7 cellular contexts compared by ENCODE assay signal in the genomic region with DNA sequence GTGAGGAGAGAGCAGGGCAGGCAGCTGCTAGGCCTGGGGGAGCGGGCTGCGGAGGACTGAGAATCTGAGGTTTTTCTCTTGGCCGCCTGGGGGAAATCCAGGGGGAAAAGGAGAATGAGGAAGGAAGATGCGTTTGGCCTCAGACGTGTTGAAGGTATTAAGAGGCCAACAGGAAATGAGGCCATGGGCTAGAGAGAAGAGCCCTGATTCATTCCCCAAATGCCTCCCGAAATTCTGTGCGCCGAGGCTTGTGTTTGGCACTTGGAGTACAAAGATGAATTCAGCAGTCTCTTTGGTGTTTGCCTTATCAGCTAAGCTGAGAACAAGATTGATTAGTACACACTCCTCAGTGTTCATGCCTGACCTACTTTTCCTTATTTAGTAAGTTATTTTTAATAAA.
DNase-seq lines count a peak whose midpoint lies in the region; ATAC-seq, FAIRE-seq and TF ChIP-seq lines count a peak whose summit lies in the region.
"Not testable (repeated sequence)": the region's sequence is repeated elsewhere in the genome, so short reads cannot be mapped to it uniquely, and the experiment has no call there.

No MANE protein-coding gene starts in this region.

- H4K20me1 ChIP-seq in PC-9 (ENCODE audit: insufficient read depth); endothelial cell of umbilical vein (replicated peaks; ENCODE audit: control insufficient read depth, extremely low read depth, insufficient read depth, low read length): not testable (repeated sequence)

- not testable (repeated sequence) for H3K4me1 ChIP-seq in PC-9 (replicated peaks; ENCODE audit: insufficient read depth); endothelial cell of umbilical vein (ENCODE audit: control insufficient read depth, extremely low read depth, insufficient read depth, low read length); left lung; psoas muscle

- dilution Hi-C loops in endothelial cell of umbilical vein (cut with MboI; ENCODE audit: extremely low pct_ligation_motif_present, low sequenced_read_pairs) = not testable (repeated sequence)

- peak; percentile 66 for ATAC-seq in Right ventricle myocardium inferior
- ATAC-seq in left cardiac atrium = peak; percentile 38 to 68
- ATAC-seq in left lung = peak; percentile 2
- peak; percentile 28 to 41 (median 32) for ATAC-seq in psoas muscle

- DNase-seq in GM12892 (ENCODE audit: insufficient read length); PC-9; endothelial cell of umbilical vein (ENCODE audit: low read depth, low spot score); Right ventricle myocardium inferior (ENCODE audit: missing footprints); left cardiac atrium; left lung; psoas muscle: not testable (repeated sequence)

- H2AFZ ChIP-seq in PC-9; endothelial cell of umbilical vein (ENCODE audit: low read depth, low read length): not testable (repeated sequence)

- WGBS in psoas muscle, 3 donors = no CpG with 5 or more reads among the region's 8 CpGs

- CTCF ChIA-PET in PC-9 (lab: Charles Lee); endothelial cell of umbilical vein (lab: Charles Lee): not testable (repeated sequence)

- not testable (repeated sequence) for H3K4me2 ChIP-seq in PC-9; endothelial cell of umbilical vein (ENCODE audit: insufficient read depth, low read length)

- not testable (repeated sequence) for TF ChIP-seq POLR2A in GM12892 (IDR thresholded peaks at IDR 0.05; ENCODE audit: low read depth, low read length); endothelial cell of umbilical vein (IDR thresholded peaks at IDR 0.05; ENCODE audit: low read depth, low read length)

- H3F3A ChIP-seq in PC-9 (ENCODE audit: insufficient read depth, low read depth) = not testable (repeated sequence)

- not testable (repeated sequence) for H3K4me3 ChIP-seq in PC-9; endothelial cell of umbilical vein (replicated peaks in 1 of 3; ENCODE audit: insufficient read depth in 1 of 3, low read depth in 1 of 3, low read length in 3 of 3); left lung; psoas muscle

- not testable (repeated sequence) for H3K27me3 ChIP-seq in PC-9 (ENCODE audit: insufficient read depth, low read depth); endothelial cell of umbilical vein (ENCODE audit: control insufficient read depth in 2 of 2, insufficient read depth in 2 of 2, low read length in 2 of 2); left lung; psoas muscle (ENCODE audit: insufficient read depth in 3 of 3, low read length in 2 of 3)

- not testable (repeated sequence) for H3K27ac ChIP-seq in PC-9; endothelial cell of umbilical vein (ENCODE audit: insufficient read depth, low read depth, low read length); left lung; psoas muscle

- intact Hi-C loops in PC-9 (cut with micrococcal nuclease; ENCODE audit: unreplicated experiment); endothelial cell of umbilical vein (cut with micrococcal nuclease); Right ventricle myocardium inferior (cut with DNase I); left cardiac atrium (cut with DNase I); left lung (cut with DNase I); psoas muscle (cut with DNase I): not testable (repeated sequence)

- H3K9ac ChIP-seq in endothelial cell of umbilical vein (replicated peaks; ENCODE audit: extremely low read depth, insufficient read depth, low read length) = not testable (repeated sequence)

- BruUV-seq in PC-9 (replicated peaks; lab: Mats Ljungman, UMichigan) = TSS peak; percentile 10
- not testable (repeated sequence) for BruUV-seq in endothelial cell of umbilical vein (replicated peaks; lab: Mats Ljungman, UMichigan)

- not testable (repeated sequence) for H3K9me2 ChIP-seq in PC-9 (ENCODE audit: insufficient read depth)

- POLR2A ChIA-PET in PC-9 (lab: Charles Lee; ENCODE audit: unreplicated experiment); endothelial cell of umbilical vein (lab: Charles Lee): not testable (repeated sequence)

- not testable (repeated sequence) for H3K79me2 ChIP-seq in PC-9 (ENCODE audit: low read depth); endothelial cell of umbilical vein (ENCODE audit: control insufficient read depth, insufficient read depth, low read length)

- H3K9me3 ChIP-seq in PC-9 (ENCODE audit: insufficient read depth, low read depth); endothelial cell of umbilical vein (replicated peaks; ENCODE audit: control insufficient read depth, insufficient read depth, low read length); left lung; psoas muscle: not testable (repeated sequence)

- TF ChIP-seq CTCF in PC-9 (conservative IDR thresholded peaks at IDR 0.05); endothelial cell of umbilical vein (IDR thresholded peaks at IDR 0.05; ENCODE audit: extremely low read depth in 1 of 2, insufficient read depth in 1 of 2, low read depth in 1 of 2, low read length in 2 of 2); left lung (IDR thresholded peaks at IDR 0.05); psoas muscle (IDR thresholded peaks at IDR 0.05): not testable (repeated sequence)

- H3K36me3 ChIP-seq in PC-9 (ENCODE audit: low read depth); endothelial cell of umbilical vein (ENCODE audit: control insufficient read depth in 2 of 2, extremely low read depth in 1 of 2, insufficient read depth in 2 of 2, low read length in 2 of 2); left lung; psoas muscle (ENCODE audit: insufficient read depth in 1 of 2, low read depth in 1 of 2): not testable (repeated sequence)

- not testable (repeated sequence) for H3K9me1 ChIP-seq in endothelial cell of umbilical vein (replicated peaks; ENCODE audit: control insufficient read depth, extremely low read depth, insufficient read depth, low read length)

- peak; percentile 53 for FAIRE-seq in GM12892 (lab: Jason Lieb, UNC)
- peak; percentile 55 for FAIRE-seq in endothelial cell of umbilical vein (lab: Jason Lieb, UNC)

Comparison
In these comparisons a context has a peak if more than half of its experiments do, and no peak if none do; other contexts are left out.
1. ATAC-seq: peak in every context shown above with its lines; median percentile 66 in Right ventricle myocardium inferior; 53 in left cardiac atrium; 32 in psoas muscle; 2 in left lung.